ENCODE assay signal across 8 cellular contexts in genomic region chr13:76980075-76980718, GRCh38. TPM values are rescaled to one million over a fixed set of nuclear protein-coding genes. Genes with fewer than 3 reads are reported as not detected.
DNase-seq lines count a peak whose midpoint lies in the region; ATAC-seq lines count a peak whose summit lies in the region.

No MANE protein-coding gene starts in this region.

- ATAC-seq in GM18517 (IDR thresholded peaks at IDR 0.05; ENCODE audit: unreplicated experiment) (peak; percentile 96), HG03025 (IDR thresholded peaks at IDR 0.05; ENCODE audit: low FRiP score, unreplicated experiment) (peak; percentile 96)

- CTCF ChIA-PET in activated CD4-positive, alpha-beta memory T cell treated with anti-CD3 and anti-CD28 coated beads, Interleukin-2, amount 10 ng/mL, durations not matched to agents 7 days and 5 days (lab: Charles Lee) = interaction anchor here (0.5 to 3.0 kb wide), 21 partner anchors 9 to 1285 kb away, joined by 3 to 38 read pairs (median 3); partner anchors contain the start of genes CLN5 and KCTD12

- peaks cover 13% of the 10 kb centered on the region for H3K4me1 Mint-ChIP-seq in activated CD4-positive, alpha-beta memory T cell treated with anti-CD3 and anti-CD28 coated beads, Interleukin-2, amount 10 ng/mL, durations not matched to agents 7 days and 5 days

- 0 to 3% methylated on average over 4 to 5 of the region's 34 CpGs for WGBS in mesodermal cell (ENCODE audit: insufficient coverage in 2 of 2), 2 experiments

- H3K36me3 Mint-ChIP-seq in activated CD4-positive, alpha-beta memory T cell treated with anti-CD3 and anti-CD28 coated beads, Interleukin-2, amount 10 ng/mL, durations not matched to agents 7 days and 5 days (ENCODE audit: low read depth) = no peaks in the 10 kb centered on the region

- DNase-seq in ACHN (peak; percentile 55), NCI-H345 (lab: John Stamatoyannopoulos, UW) (peak; percentile 86), ecto neural progenitor cell (ENCODE audit: low spot score) (peak; percentile 91)
- peak; percentile 82 for DNase-seq in activated CD4-positive, alpha-beta memory T cell treated with anti-CD3 and anti-CD28 coated beads, Interleukin-2, amount 10 ng/mL, durations not matched to agents 7 days and 5 days
- DNase-seq in stimulated activated CD8-positive, alpha-beta memory T cell treated with anti-CD3 and anti-CD28 coated beads, Interleukin-2, amount 100 ng/mL, for 48 hours (ENCODE audit: low read depth in 2 of 2) = peak; percentile 85 to 86

- no peak overlapping the region for H3K4me3 Mint-ChIP-seq in activated CD4-positive, alpha-beta memory T cell treated with anti-CD3 and anti-CD28 coated beads, Interleukin-2, amount 10 ng/mL, durations not matched to agents 7 days and 5 days

- POLR2A ChIA-PET in activated CD4-positive, alpha-beta memory T cell treated with anti-CD3 and anti-CD28 coated beads, Interleukin-2, amount 10 ng/mL, durations not matched to agents 7 days and 5 days (lab: Charles Lee) = interaction anchor here (0.9 to 2.0 kb wide), 2 partner anchors 10 to 12 kb away, joined by 4 to 5 read pairs; partner anchors contain the start of gene CLN5

- H3K27ac Mint-ChIP-seq in activated CD4-positive, alpha-beta memory T cell treated with anti-CD3 and anti-CD28 coated beads, Interleukin-2, amount 10 ng/mL, durations not matched to agents 7 days and 5 days = no peak overlapping the region

- no peaks in the 10 kb centered on the region for H3K9me3 ChIP-seq in mesodermal cell (ENCODE audit: control insufficient read depth, low read length)

- peak overlapping the region; percentile 8 for H3K4me3 ChIP-seq in mesodermal cell (ENCODE audit: extremely low read depth, insufficient read depth, low read length, poor library complexity, severe bottlenecking)

- no peaks in the 10 kb centered on the region for H3K9me3 Mint-ChIP-seq in activated CD4-positive, alpha-beta memory T cell treated with anti-CD3 and anti-CD28 coated beads, Interleukin-2, amount 10 ng/mL, durations not matched to agents 7 days and 5 days

- peaks cover 50% of the 10 kb centered on the region for H3K27me3 Mint-ChIP-seq in activated CD4-positive, alpha-beta memory T cell treated with anti-CD3 and anti-CD28 coated beads, Interleukin-2, amount 10 ng/mL, durations not matched to agents 7 days and 5 days

- no peak overlapping the region for H3K27ac ChIP-seq in mesodermal cell (ENCODE audit: low read depth, low read length, severe bottlenecking)

- peaks cover 5% of the 10 kb centered on the region for H3K4me1 ChIP-seq in mesodermal cell (ENCODE audit: control insufficient read depth, insufficient read depth, low read length, poor library complexity, severe bottlenecking)

- no peaks in the 10 kb centered on the region for H3K36me3 ChIP-seq in mesodermal cell (ENCODE audit: control insufficient read depth, insufficient read depth, low read length)

- in situ Hi-C loops in ACHN (cut with HindIII; ENCODE audit: low pct_ligation_motif_present, low pct_unique_long_range_greater_than_20kb, low sequenced_read_pairs) = no loop called here

RNA-seq across cellular contexts. Expression of gene CLN5, which starts 11.7 kb away (rescaled TPM):
- total RNA-seq in activated CD4-positive, alpha-beta memory T cell treated with anti-CD3 and anti-CD28 coated beads, Interleukin-2, amount 10 ng/mL, durations not matched to agents 7 days and 5 days = 10 to 100 TPM; 13.0 to 15.6 TPM
- 13.2 TPM for polyA plus RNA-seq in mesodermal cell (2013, experiment 1 of 2)
- polyA plus RNA-seq in mesodermal cell (2013, experiment 2 of 2) = 13.9 TPM

RNA-seq across cellular contexts. Expression of gene ACOD1, which starts 31.9 kb away (rescaled TPM):
- not detected for total RNA-seq in activated CD4-positive, alpha-beta memory T cell treated with anti-CD3 and anti-CD28 coated beads, Interleukin-2, amount 10 ng/mL, durations not matched to agents 7 days and 5 days
- not detected for polyA plus RNA-seq in mesodermal cell (2013, experiment 1 of 2)
- not detected for polyA plus RNA-seq in mesodermal cell (2013, experiment 2 of 2)

RNA-seq across cellular contexts. Expression of gene FBXL3, which starts 46.8 kb away (rescaled TPM):
- 10 to 100 TPM; 38.6 to 43.3 TPM for total RNA-seq in activated CD4-positive, alpha-beta memory T cell treated with anti-CD3 and anti-CD28 coated beads, Interleukin-2, amount 10 ng/mL, durations not matched to agents 7 days and 5 days
- 27.1 TPM for polyA plus RNA-seq in mesodermal cell (2013, experiment 1 of 2)
- 28.9 TPM for polyA plus RNA-seq in mesodermal cell (2013, experiment 2 of 2)
